Comparison of ENCODE assay signal across 8 cellular contexts in the genomic region with DNA sequence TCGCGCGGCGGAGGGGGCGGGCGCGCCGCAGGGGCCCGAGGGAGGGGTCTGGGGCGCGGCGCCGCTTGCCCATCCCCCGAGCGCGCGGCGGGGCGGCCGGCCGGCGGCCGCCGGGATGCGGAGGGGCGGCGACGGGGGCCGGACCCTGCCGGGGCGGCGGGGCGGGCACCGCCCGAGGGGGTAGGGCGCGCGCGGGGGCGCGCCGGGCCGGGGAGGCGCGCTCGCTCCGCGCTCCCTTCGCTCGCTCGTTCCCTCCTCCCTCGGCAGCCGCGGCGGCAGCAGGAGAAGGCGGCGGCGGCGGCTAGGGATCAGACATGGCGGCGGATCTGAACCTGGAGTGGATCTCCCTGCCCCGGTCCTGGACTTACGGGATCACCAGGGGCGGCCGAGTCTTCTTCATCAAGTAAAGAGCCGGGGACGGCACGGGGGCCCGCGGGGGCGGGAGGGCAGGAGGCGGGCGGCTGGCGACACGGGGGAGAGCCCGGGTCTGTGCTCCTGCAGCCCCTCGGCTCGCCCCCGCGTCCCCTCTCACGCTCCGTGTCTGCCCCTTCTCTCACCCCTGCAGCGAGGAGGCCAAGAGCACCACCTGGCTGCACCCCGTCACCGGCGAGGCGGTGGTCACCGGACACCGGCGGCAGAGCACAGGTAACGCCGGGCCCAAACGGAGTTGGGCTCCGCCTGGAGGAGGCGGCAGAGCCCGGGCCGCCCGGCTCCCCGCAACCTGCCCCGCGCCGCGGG. TPM values are rescaled to one million over a fixed set of nuclear protein-coding genes. Genes with fewer than 3 reads are reported as not detected.
DNase-seq lines count a peak whose midpoint lies in the region; ATAC-seq and TF ChIP-seq lines count a peak whose summit lies in the region.

A gene with protein sequence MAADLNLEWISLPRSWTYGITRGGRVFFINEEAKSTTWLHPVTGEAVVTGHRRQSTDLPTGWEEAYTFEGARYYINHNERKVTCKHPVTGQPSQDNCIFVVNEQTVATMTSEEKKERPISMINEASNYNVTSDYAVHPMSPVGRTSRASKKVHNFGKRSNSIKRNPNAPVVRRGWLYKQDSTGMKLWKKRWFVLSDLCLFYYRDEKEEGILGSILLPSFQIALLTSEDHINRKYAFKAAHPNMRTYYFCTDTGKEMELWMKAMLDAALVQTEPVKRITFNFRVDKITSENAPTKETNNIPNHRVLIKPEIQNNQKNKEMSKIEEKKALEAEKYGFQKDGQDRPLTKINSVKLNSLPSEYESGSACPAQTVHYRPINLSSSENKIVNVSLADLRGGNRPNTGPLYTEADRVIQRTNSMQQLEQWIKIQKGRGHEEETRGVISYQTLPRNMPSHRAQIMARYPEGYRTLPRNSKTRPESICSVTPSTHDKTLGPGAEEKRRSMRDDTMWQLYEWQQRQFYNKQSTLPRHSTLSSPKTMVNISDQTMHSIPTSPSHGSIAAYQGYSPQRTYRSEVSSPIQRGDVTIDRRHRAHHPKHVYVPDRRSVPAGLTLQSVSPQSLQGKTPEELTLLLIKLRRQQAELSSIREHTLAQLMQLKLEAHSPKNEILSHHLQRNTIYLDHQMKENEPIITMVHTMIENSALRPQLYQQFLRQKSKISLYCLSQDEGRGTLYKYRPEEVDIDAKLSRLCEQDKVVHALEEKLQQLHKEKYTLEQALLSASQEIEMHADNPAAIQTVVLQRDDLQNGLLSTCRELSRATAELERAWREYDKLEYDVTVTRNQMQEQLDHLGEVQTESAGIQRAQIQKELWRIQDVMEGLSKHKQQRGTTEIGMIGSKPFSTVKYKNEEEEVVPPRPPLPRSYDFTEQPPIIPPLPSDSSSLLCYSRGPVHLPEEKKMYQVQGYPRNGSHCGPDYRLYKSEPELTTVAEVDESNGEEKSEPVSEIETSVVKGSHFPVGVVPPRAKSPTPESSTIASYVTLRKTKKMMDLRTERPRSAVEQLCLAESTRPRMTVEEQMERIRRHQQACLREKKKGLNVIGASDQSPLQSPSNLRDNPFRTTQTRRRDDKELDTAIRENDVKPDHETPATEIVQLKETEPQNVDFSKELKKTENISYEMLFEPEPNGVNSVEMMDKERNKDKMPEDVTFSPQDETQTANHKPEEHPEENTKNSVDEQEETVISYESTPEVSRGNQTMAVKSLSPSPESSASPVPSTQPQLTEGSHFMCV (plus strand): TSS at position 248 of the 738 bp plus-strand sequence. CDS start 67 bp downstream, at position 315.

- peaks cover 14% of the 10 kb centered on the region for H3K4me1 Mint-ChIP-seq in stimulated activated effector memory CD8-positive, alpha-beta T cell treated with anti-CD3 and anti-CD28 coated beads, Interleukin-12 subunit alpha, Interleukin-12 subunit beta, amount 100 ng/mL, for 72 hours

- no peaks in the 10 kb centered on the region for H3K36me3 Mint-ChIP-seq in stimulated activated effector memory CD8-positive, alpha-beta T cell treated with anti-CD3 and anti-CD28 coated beads, Interleukin-12 subunit alpha, Interleukin-12 subunit beta, amount 100 ng/mL, for 72 hours

- TF ChIP-seq CTCF in epithelial cell of esophagus (IDR thresholded peaks at IDR 0.05; ENCODE audit: insufficient read depth, low read depth, low read length, missing control alignments) = no peak

- H3K4me3 Mint-ChIP-seq in stimulated activated effector memory CD8-positive, alpha-beta T cell treated with anti-CD3 and anti-CD28 coated beads, Interleukin-12 subunit alpha, Interleukin-12 subunit beta, amount 100 ng/mL, for 72 hours = peak within 1 kb of the TSS; percentile 93

- peak within 1 kb of the TSS; percentile 82 for H3K27ac Mint-ChIP-seq in stimulated activated effector memory CD8-positive, alpha-beta T cell treated with anti-CD3 and anti-CD28 coated beads, Interleukin-12 subunit alpha, Interleukin-12 subunit beta, amount 100 ng/mL, for 72 hours

- no peaks in the 10 kb centered on the region; the same call in 1 of the 2 replicates for H3K27me3 ChIP-seq in H7 (ENCODE audit: control insufficient read depth, insufficient read depth, low read length)

- peak; percentile 69 for ATAC-seq in stimulated activated effector memory CD8-positive, alpha-beta T cell treated with anti-CD3 and anti-CD28 coated beads, Interleukin-12 subunit alpha, Interleukin-12 subunit beta, amount 100 ng/mL, for 72 hours
- no peak for ATAC-seq in GM21786 (IDR thresholded peaks at IDR 0.05; ENCODE audit: unreplicated experiment)

- peak; percentile 80 for DNase-seq in COLO668 (lab: John Stamatoyannopoulos, UW; ENCODE audit: unreplicated experiment)
- peak; percentile 97 for DNase-seq in H7
- peak; percentile 38 for DNase-seq in NCI-H460 (ENCODE audit: extremely low read depth, low read depth)
- DNase-seq in activated CD8-positive, alpha-beta memory T cell treated with anti-CD3 and anti-CD28 coated beads, Interleukin-2, amount 50 U/mL, for 4 hours = peak; percentile 40
- peak; percentile 67 for DNase-seq in epithelial cell of esophagus (ENCODE audit: low read depth)
- DNase-seq in mesenteric fat pad (ENCODE audit: low spot score) = peak; percentile 92
- peak; percentile 36 to 75 for DNase-seq in stimulated activated effector memory CD8-positive, alpha-beta T cell treated with anti-CD3 and anti-CD28 coated beads, Interleukin-12 subunit alpha, Interleukin-12 subunit beta, amount 100 ng/mL, for 72 hours (ENCODE audit: low spot score in 2 of 2)

- peak within 1 kb of the TSS; percentile 84 for H3K4me3 ChIP-seq in H7 (ENCODE audit: insufficient read depth, low read depth, low read length)
- H3K4me3 ChIP-seq in epithelial cell of esophagus (ENCODE audit: low read length) = peak within 1 kb of the TSS; percentile 89

- H3K9me3 Mint-ChIP-seq in stimulated activated effector memory CD8-positive, alpha-beta T cell treated with anti-CD3 and anti-CD28 coated beads, Interleukin-12 subunit alpha, Interleukin-12 subunit beta, amount 100 ng/mL, for 72 hours = peaks cover 12% of the 10 kb centered on the region

- no peaks in the 10 kb centered on the region for H3K36me3 ChIP-seq in H7 (replicated peaks; ENCODE audit: control insufficient read depth, insufficient read depth, low read length)

RNA-seq across cellular contexts. Expression of the gene that starts here (rescaled TPM):
- 33.9 and 47.1 TPM in 2 replicates for total RNA-seq in H7 (2014; rRNA removed; shearing (Covaris generic))
- total RNA-seq in NCI-H460 (2014; rRNA removed; shearing (Covaris generic)) = 48.2 and 53.9 TPM in 2 replicates
- 28.3 and 37.4 TPM in 2 replicates for polyA plus RNA-seq in NCI-H460 (2014; cell fraction: nucleus; rRNA removed)
- total RNA-seq in mesenteric fat pad = 10.9 TPM

Comparison
In these comparisons a context has a peak if more than half of its experiments do, and no peak if none do; other contexts are left out.
1. DNase-seq: peak in every context shown above with its lines; median percentile 97 in H7; 92 in mesenteric fat pad; 80 in COLO668; 67 in epithelial cell of esophagus; 56 in stimulated activated effector memory CD8-positive, alpha-beta T cell treated with anti-CD3 and anti-CD28 coated beads, Interleukin-12 subunit alpha, Interleukin-12 subunit beta, amount 100 ng/mL, for 72 hours; 40 in activated CD8-positive, alpha-beta memory T cell treated with anti-CD3 and anti-CD28 coated beads, Interleukin-2, amount 50 U/mL, for 4 hours; 38 in NCI-H460.